13 cellular contexts compared by ENCODE assay signal in the genomic region with DNA sequence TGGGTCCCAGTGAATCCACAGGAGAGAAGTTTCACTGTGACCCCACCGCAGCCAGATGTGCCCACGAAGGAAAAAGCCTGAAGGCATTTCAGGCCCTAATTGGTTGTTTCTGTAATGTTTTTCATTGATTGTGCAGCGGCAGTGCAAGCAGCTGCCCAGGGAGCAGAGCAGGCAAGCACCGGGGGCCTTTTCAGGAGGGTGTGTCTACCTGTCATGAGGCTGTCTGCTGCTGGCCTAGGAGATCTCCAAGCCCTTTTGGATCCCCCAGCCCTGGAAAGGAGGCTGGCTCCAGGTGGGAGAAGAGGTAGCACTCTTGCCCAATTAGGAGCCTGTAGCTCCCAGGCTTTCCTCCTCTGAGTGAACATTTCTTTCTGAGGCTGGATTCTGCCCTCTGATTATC.
A peak's percentile ranks its signal among the peaks of the same experiment; 100 is the strongest.
DNase-seq lines count a peak whose midpoint lies in the region; ATAC-seq, FAIRE-seq and TF ChIP-seq lines count a peak whose summit lies in the region.
"Had no signal": no experiment of that assay in that cellular context is flagged by ENCODE, and none has a peak within 500 bp of the region (broad histone marks: within the 10 kb centered on the region; RNA-seq: fewer than 3 reads in every experiment).

No MANE protein-coding gene starts in this region.

- H3K9me3 ChIP-seq in heart right ventricle: no peaks in the 10 kb centered on the region
- H3K9me3 ChIP-seq: Peyer's patch, uterus had no signal

- no peak for TF ChIP-seq POLR2A in H54 (IDR thresholded peaks at IDR 0.05; ENCODE audit: low read depth, low read length)

- peak; percentile 33 for DNase-seq in GM13976 (ENCODE audit: low spot score)
- peak; percentile 72 for DNase-seq in NCI-H146 (lab: John Stamatoyannopoulos, UW)
- no peak for DNase-seq in H54 (ENCODE audit: insufficient read length, low spot score)
- DNase-seq in OCI-M1 (lab: John Stamatoyannopoulos, UW): no peak
- DNase-seq in heart right ventricle: no peak
- DNase-seq in NCI-H510A treated with DMSO at 0.1 percent for 48 hours (lab: John Stamatoyannopoulos, UW): no peak
- DNase-seq: activated gamma-delta T cell, cerebellar nuclear complex, foreskin fibroblast, Peyer's patch, uterus had no signal

- no peak overlapping the region for H3K27ac ChIP-seq in heart right ventricle
- H3K27ac ChIP-seq: Peyer's patch, uterus had no signal

- no peak overlapping the region for H3K4me3 ChIP-seq in heart right ventricle
- H3K4me3 ChIP-seq: Peyer's patch, uterus had no signal

- no peaks in the 10 kb centered on the region for H3K27me3 ChIP-seq in heart right ventricle
- H3K27me3 ChIP-seq: Peyer's patch, uterus had no signal

- FAIRE-seq in H54 (lab: Jason Lieb, UNC): no peak

- 82 to 89% methylated on average over 4 of the region's 4 CpGs for WGBS in heart right ventricle, 2 donors

- ATAC-seq in GM19463 (IDR thresholded peaks at IDR 0.05; ENCODE audit: unreplicated experiment): peak; percentile 39
- ATAC-seq in HG02970 (IDR thresholded peaks at IDR 0.05; ENCODE audit: low FRiP score, unreplicated experiment): peak; percentile 14
- ATAC-seq in heart right ventricle: no peak

- in situ Hi-C loops in GM13976 (cut with MboI; ENCODE audit: low sequenced_read_pairs, unreplicated experiment): no loop called here

- peaks cover 0 to 11% (median 8%) of the 10 kb centered on the region in 9 donors for H3K4me1 ChIP-seq in heart right ventricle
- H3K4me1 ChIP-seq: Peyer's patch, uterus had no signal

- TF ChIP-seq CTCF in GM13976 (IDR thresholded peaks at IDR 0.05; ENCODE audit: borderline replicate concordance, control extremely low read depth, extremely low read depth, insufficient read depth, missing control alignments) (no peak), heart right ventricle (IDR thresholded peaks at IDR 0.05) (no peak)

- intact Hi-C loops in heart right ventricle (cut with DNase I): no loop called here

- H3K36me3 ChIP-seq in heart right ventricle: no peaks in the 10 kb centered on the region
- H3K36me3 ChIP-seq: Peyer's patch, uterus had no signal

Comparison
In these comparisons a context has a peak if more than half of its experiments do, and no peak if none do; other contexts are left out.
1. DNase-seq: peak in GM13976 (single experiment) and NCI-H146 (single experiment); none in H54 (single experiment), OCI-M1 (single experiment), heart right ventricle (0 of 2) and NCI-H510A treated with DMSO at 0.1 percent for 48 hours (single experiment).
2. ATAC-seq: peak in GM19463 (single experiment) and HG02970 (single experiment); none in heart right ventricle (0 of 8).